Comparison of ENCODE assay signal across 23 cellular contexts in genomic region chr6:109722564-109723254, GRCh38.
"Had no signal": no experiment of that assay in that cellular context is flagged by ENCODE, and none has a peak within 500 bp of the region (broad histone marks: within the 10 kb centered on the region; RNA-seq: fewer than 3 reads in every experiment).

No MANE protein-coding gene starts in this region.

- H3K4me2 ChIP-seq: smooth muscle cell had no signal

- H3K4me1 Mint-ChIP-seq: activated naive CD4-positive, alpha-beta T cell treated with anti-CD3 and anti-CD28 coated beads, Interleukin-2, amount 50 U/mL, for 24 hours; stimulated activated effector memory CD8-positive, alpha-beta T cell treated with anti-CD3 and anti-CD28 coated beads, Interleukin-12 subunit alpha, Interleukin-12 subunit beta, amount 100 ng/mL, for 72 hours had no signal

- H3K4me3 Mint-ChIP-seq: activated naive CD4-positive, alpha-beta T cell treated with anti-CD3 and anti-CD28 coated beads, Interleukin-2, amount 50 U/mL, for 24 hours; memory B cell; naive thymus-derived CD4-positive, alpha-beta T cell; stimulated activated effector memory CD8-positive, alpha-beta T cell treated with anti-CD3 and anti-CD28 coated beads, Interleukin-12 subunit alpha, Interleukin-12 subunit beta, amount 100 ng/mL, for 72 hours had no signal

- H3K27me3 Mint-ChIP-seq: activated naive CD4-positive, alpha-beta T cell treated with anti-CD3 and anti-CD28 coated beads, Interleukin-2, amount 50 U/mL, for 24 hours; memory B cell; naive thymus-derived CD4-positive, alpha-beta T cell had no signal

- H3K4me1 ChIP-seq: parathyroid adenoma had no signal

- H3K27me3 ChIP-seq: cardiac muscle cell, dorsolateral prefrontal cortex, gastroesophageal sphincter, heart left ventricle, stomach had no signal

- H3K9me3 Mint-ChIP-seq: activated naive CD4-positive, alpha-beta T cell treated with anti-CD3 and anti-CD28 coated beads, Interleukin-2, amount 50 U/mL, for 24 hours had no signal

- H3K9me3 ChIP-seq: gastroesophageal sphincter, stomach had no signal

- DNase-seq: activated CD4-positive, alpha-beta T cell treated with anti-CD3 and anti-CD28 coated beads, Interleukin-2, amount 50 U/mL, for 1 hour; activated CD4-positive, CD25-positive, alpha-beta regulatory T cell treated with anti-CD3 and anti-CD28 coated beads, Interleukin-2, amount 50 U/mL, for 72 hours; activated CD8-positive, alpha-beta memory T cell treated with anti-CD3 and anti-CD28 coated beads, Interleukin-2, amount 50 U/mL, for 48 hours; activated effector memory CD4-positive, alpha-beta T cell treated with Interleukin-2 at 50 U/mL for 16 hours; activated T-cell treated with anti-CD3 and anti-CD28 coated beads, Interleukin-2, amount 50 U/mL, for 48 hours; dorsolateral prefrontal cortex; heart left ventricle; kidney glomerular epithelial cell; left ventricle myocardium superior; naive thymus-derived CD4-positive, alpha-beta T cell; stimulated activated CD4-positive, alpha-beta T cell treated with anti-CD3 and anti-CD28 coated beads, Interleukin-4, amount 100 ng/mL, for 24 hours; stomach; SW 1271; T-helper 2 cell had no signal

- H3K27ac Mint-ChIP-seq: activated naive CD4-positive, alpha-beta T cell treated with anti-CD3 and anti-CD28 coated beads, Interleukin-2, amount 50 U/mL, for 24 hours; memory B cell; naive thymus-derived CD4-positive, alpha-beta T cell; stimulated activated effector memory CD8-positive, alpha-beta T cell treated with anti-CD3 and anti-CD28 coated beads, Interleukin-12 subunit alpha, Interleukin-12 subunit beta, amount 100 ng/mL, for 72 hours had no signal

- H3K9ac ChIP-seq: parathyroid adenoma had no signal

- ATAC-seq: gastroesophageal sphincter; heart left ventricle; left ventricle myocardium superior; naive thymus-derived CD4-positive, alpha-beta T cell; sciatic nerve; stimulated activated effector memory CD8-positive, alpha-beta T cell treated with anti-CD3 and anti-CD28 coated beads, Interleukin-12 subunit alpha, Interleukin-12 subunit beta, amount 100 ng/mL, for 72 hours had no signal

- H2AFZ ChIP-seq: parathyroid adenoma had no signal

- H3K36me3 ChIP-seq: cardiac muscle cell had no signal

- H3K4me3 ChIP-seq: cardiac muscle cell, dorsolateral prefrontal cortex, gastroesophageal sphincter, heart left ventricle, smooth muscle cell, stomach had no signal

- H3K27ac ChIP-seq: cardiac muscle cell, dorsolateral prefrontal cortex, gastroesophageal sphincter, heart left ventricle, parathyroid adenoma, stomach, VCaP had no signal
